Comparison of ENCODE assay signal across 1 cellular context in genomic region chr11:119046489-119046888, GRCh38.
TF ChIP-seq lines count a peak whose summit lies in the region.

No MANE protein-coding gene starts in this region.

TF ChIP-seq in HepG2, 621 proteins besides CTCF, POLR2A, EP300 and RAD21:
- TF ChIP-seq RBFOX2 (IDR thresholded peaks at IDR 0.05; ENCODE audit: low read depth, low read length): 0 out of 2 replicates have a peak, but pooled peaks have one; percentile 18
- TF ChIP-seq ZNF784 (CRISPR knock-in tag; IDR thresholded peaks at IDR 0.05; ENCODE audit: borderline replicate concordance): no peak
- TF ChIP-seq MATR3 (CRISPR knock-in tag; IDR thresholded peaks at IDR 0.05): no peak
- TF ChIP-seq NFE2L2 (IDR thresholded peaks at IDR 0.05; ENCODE audit: low read length): no peak
